In genomic region chr2:43406643-43407042, GRCh38 we compare ENCODE assay signal across 32 cellular contexts.
DNase-seq lines count a peak whose midpoint lies in the region; TF ChIP-seq lines count a peak whose summit lies in the region.
"Had no signal": no experiment of that assay in that cellular context is flagged by ENCODE, and none has a peak within 500 bp of the region (broad histone marks: within the 10 kb centered on the region; RNA-seq: fewer than 3 reads in every experiment).

No MANE protein-coding gene starts in this region.

- peak overlapping the region; percentile 16; the same call in 1 of the 2 replicates for H3K27ac ChIP-seq in Karpas-422 (ENCODE audit: low read length)
- peak overlapping the region; percentile 34 to 71 for H3K27ac ChIP-seq in esophagus (ENCODE audit: low read depth in 2 of 2, low read length in 1 of 2)
- H3K27ac ChIP-seq: BLaER1, gastrocnemius medialis, GM23248, hepatocyte, parathyroid adenoma, SJSA1, upper lobe of left lung had no signal

- H3K36me3 Mint-ChIP-seq in CD14-positive monocyte (peaks cover 10% of the 10 kb centered on the region in 2 donors), nephron (ENCODE audit: low read depth) (no peaks in the 10 kb centered on the region)
- H3K36me3 Mint-ChIP-seq: activated naive CD4-positive, alpha-beta T cell treated with anti-CD3 and anti-CD28 coated beads, Interleukin-2, amount 50 U/mL, for 24 hours; natural killer cell treated with Interleukin-12 subunit alpha and Interleukin-12 subunit beta and Interleukin-15 and Interleukin-18, amount 100 ng/mL, for 72 hours; stimulated activated effector memory CD8-positive, alpha-beta T cell treated with anti-CD3 and anti-CD28 coated beads, Interleukin-12 subunit alpha, Interleukin-12 subunit beta, amount 100 ng/mL, for 72 hours had no signal

- H3K36me3 ChIP-seq in Karpas-422 (ENCODE audit: insufficient read depth, low read length): no peaks in the 10 kb centered on the region
- no peaks in the 10 kb centered on the region for H3K36me3 ChIP-seq in esophagus (ENCODE audit: control insufficient read depth in 2 of 2, insufficient read depth in 2 of 2, low read length in 1 of 2)
- H3K36me3 ChIP-seq: BLaER1, gastrocnemius medialis, SJSA1, upper lobe of left lung had no signal

- H3K9me2 ChIP-seq in Karpas-422 (replicated peaks; ENCODE audit: insufficient read depth, low read length): no peaks in the 10 kb centered on the region

- peaks cover 67% of the 10 kb centered on the region for H3K4me1 Mint-ChIP-seq in CD14-positive monocyte
- H3K4me1 Mint-ChIP-seq in nephron: peaks cover 42% of the 10 kb centered on the region
- H3K4me1 Mint-ChIP-seq: activated naive CD4-positive, alpha-beta T cell treated with anti-CD3 and anti-CD28 coated beads, Interleukin-2, amount 50 U/mL, for 24 hours had no signal

- H4K20me1 ChIP-seq in Karpas-422 (ENCODE audit: insufficient read depth, low read depth, low read length): no peaks in the 10 kb centered on the region
- H4K20me1 ChIP-seq: BLaER1 had no signal

- DNase-seq in CD14-positive monocyte (ENCODE audit: low spot score): no peak
- no peak for DNase-seq in Karpas-422
- DNase-seq in NCI-H1417 treated with DMSO at 0.1 percent for 48 hours (lab: John Stamatoyannopoulos, UW): no peak
- DNase-seq in kidney tubule cell (ENCODE audit: low spot score): no peak
- no peak for DNase-seq in AG08396 (ENCODE audit: low spot score)
- DNase-seq in Ammon's horn (ENCODE audit: low spot score): no peak
- DNase-seq: ACHN; activated CD4-positive, alpha-beta memory T cell treated with anti-CD3 and anti-CD28 coated beads, Interleukin-2, amount 10 ng/mL, durations not matched to agents 7 days and 5 days; activated CD8-positive, alpha-beta memory T cell treated with anti-CD3 and anti-CD28 coated beads, Interleukin-2, amount 50 U/mL, for 48 hours; COR-L47; cortex of kidney; DMS79 treated with DMSO at 0.1 percent for 48 hours; endodermal cell; gastrocnemius medialis; GM23248; immature natural killer cell; midbrain; NCI-H1105; NCI-H1930; stimulated activated CD4-positive, alpha-beta T cell treated with anti-CD3 and anti-CD28 coated beads, Interleukin-4, amount 100 ng/mL, for 1 hour; T-helper 1 cell; upper lobe of left lung had no signal

- H3K4me3 Mint-ChIP-seq in CD14-positive monocyte (no peak overlapping the region), nephron (peak overlapping the region in 2 of 3 experiments; percentile 3 to 4)
- H3K4me3 Mint-ChIP-seq: activated CD4-positive, alpha-beta memory T cell treated with anti-CD3 and anti-CD28 coated beads, Interleukin-2, amount 10 ng/mL, durations not matched to agents 7 days and 5 days; activated naive CD4-positive, alpha-beta T cell treated with anti-CD3 and anti-CD28 coated beads, Interleukin-2, amount 50 U/mL, for 24 hours; endodermal cell; IgD-negative memory B cell; immature natural killer cell; natural killer cell treated with Interleukin-12 subunit alpha and Interleukin-12 subunit beta and Interleukin-15 and Interleukin-18, amount 100 ng/mL, for 72 hours; stimulated activated effector memory CD8-positive, alpha-beta T cell treated with anti-CD3 and anti-CD28 coated beads, Interleukin-12 subunit alpha, Interleukin-12 subunit beta, amount 100 ng/mL, for 72 hours had no signal

- no peak overlapping the region for H3K4me3 ChIP-seq in Karpas-422 (ENCODE audit: low read length)
- H3K4me3 ChIP-seq in esophagus (ENCODE audit: low read depth in 1 of 2, low read length in 2 of 2): no peak overlapping the region
- H3K4me3 ChIP-seq: BLaER1, gastrocnemius medialis, GM23248, hepatocyte, SJSA1, upper lobe of left lung had no signal

- H3K27me3 Mint-ChIP-seq in CD14-positive monocyte (ENCODE audit: low read depth in 3 of 3): no peaks in the 10 kb centered on the region
- no peaks in the 10 kb centered on the region for H3K27me3 Mint-ChIP-seq in nephron (ENCODE audit: low read depth)
- H3K27me3 Mint-ChIP-seq: activated CD4-positive, alpha-beta memory T cell treated with anti-CD3 and anti-CD28 coated beads, Interleukin-2, amount 10 ng/mL, durations not matched to agents 7 days and 5 days; activated naive CD4-positive, alpha-beta T cell treated with anti-CD3 and anti-CD28 coated beads, Interleukin-2, amount 50 U/mL, for 24 hours; IgD-negative memory B cell; natural killer cell treated with Interleukin-12 subunit alpha and Interleukin-12 subunit beta and Interleukin-15 and Interleukin-18, amount 100 ng/mL, for 72 hours had no signal

- H3K9me3 ChIP-seq in Karpas-422 (ENCODE audit: low read length) (no peaks in the 10 kb centered on the region), esophagus (ENCODE audit: control insufficient read depth in 2 of 2, insufficient read depth in 1 of 2, low read depth in 1 of 2, low read length in 1 of 2) (no peaks in the 10 kb centered on the region)
- H3K9me3 ChIP-seq: BLaER1, gastrocnemius medialis, SJSA1, upper lobe of left lung had no signal

- H3K79me2 ChIP-seq in Karpas-422 (ENCODE audit: low read length): no peaks in the 10 kb centered on the region
- H3K79me2 ChIP-seq: hepatocyte, parathyroid adenoma had no signal

- peak overlapping the region; percentile 52 for H3K4me2 ChIP-seq in Karpas-422 (ENCODE audit: low read depth, low read length, poor library complexity, severe bottlenecking)
- H3K4me2 ChIP-seq: hepatocyte had no signal

- H3K9ac ChIP-seq in Karpas-422 (ENCODE audit: low read length): no peak overlapping the region
- H3K9ac ChIP-seq: BLaER1, GM23248, parathyroid adenoma had no signal

- H3K4me1 ChIP-seq in Karpas-422 (ENCODE audit: low read length) (peaks cover 89% of the 10 kb centered on the region), esophagus (ENCODE audit: control insufficient read depth in 2 of 2, insufficient read depth in 2 of 2, low read length in 1 of 2) (peaks cover 0 to 5% of the 10 kb centered on the region in 2 donors)

- no peak overlapping the region for H2AFZ ChIP-seq in Karpas-422 (ENCODE audit: low read length)
- H2AFZ ChIP-seq: GM23248, hepatocyte, parathyroid adenoma had no signal

- H3K9me3 Mint-ChIP-seq in CD14-positive monocyte (no peaks in the 10 kb centered on the region), nephron (no peaks in the 10 kb centered on the region)
- H3K9me3 Mint-ChIP-seq: activated CD4-positive, alpha-beta memory T cell treated with anti-CD3 and anti-CD28 coated beads, Interleukin-2, amount 10 ng/mL, durations not matched to agents 7 days and 5 days; activated naive CD4-positive, alpha-beta T cell treated with anti-CD3 and anti-CD28 coated beads, Interleukin-2, amount 50 U/mL, for 24 hours; endodermal cell; IgD-negative memory B cell; immature natural killer cell; natural killer cell treated with Interleukin-12 subunit alpha and Interleukin-12 subunit beta and Interleukin-15 and Interleukin-18, amount 100 ng/mL, for 72 hours; stimulated activated effector memory CD8-positive, alpha-beta T cell treated with anti-CD3 and anti-CD28 coated beads, Interleukin-12 subunit alpha, Interleukin-12 subunit beta, amount 100 ng/mL, for 72 hours had no signal

- intact Hi-C loops in CD14-positive monocyte (cut with micrococcal nuclease): loop anchor here (10.0 kb wide), 1 partner anchor 102 kb away; no protein-coding TSS in a partner anchor

- TF ChIP-seq CTCF in CD14-positive monocyte (IDR thresholded peaks at IDR 0.05): no peak
- TF ChIP-seq CTCF in nephron (IDR thresholded peaks at IDR 0.05; ENCODE audit: unreplicated experiment in 3 of 3): no peak

- 35 to 51% methylated on average over 5 of the region's 5 CpGs for WGBS in esophagus, 2 donors

- H3K27ac Mint-ChIP-seq in CD14-positive monocyte (peak overlapping the region; percentile 76 to 98 (median 89)), nephron (peak overlapping the region; percentile 84 to 95 (median 91))
- H3K27ac Mint-ChIP-seq: activated CD4-positive, alpha-beta memory T cell treated with anti-CD3 and anti-CD28 coated beads, Interleukin-2, amount 10 ng/mL, durations not matched to agents 7 days and 5 days; activated naive CD4-positive, alpha-beta T cell treated with anti-CD3 and anti-CD28 coated beads, Interleukin-2, amount 50 U/mL, for 24 hours; endodermal cell; IgD-negative memory B cell; immature natural killer cell; natural killer cell treated with Interleukin-12 subunit alpha and Interleukin-12 subunit beta and Interleukin-15 and Interleukin-18, amount 100 ng/mL, for 72 hours; stimulated activated effector memory CD8-positive, alpha-beta T cell treated with anti-CD3 and anti-CD28 coated beads, Interleukin-12 subunit alpha, Interleukin-12 subunit beta, amount 100 ng/mL, for 72 hours had no signal

- H3K27me3 ChIP-seq in Karpas-422 (ENCODE audit: low read length) (no peaks in the 10 kb centered on the region), esophagus (ENCODE audit: control insufficient read depth in 1 of 2, insufficient read depth in 2 of 2, low read length in 2 of 2) (no peaks in the 10 kb centered on the region)
- H3K27me3 ChIP-seq: BLaER1, gastrocnemius medialis, hepatocyte, SJSA1, upper lobe of left lung had no signal

Comparison
In these comparisons a context has a peak if more than half of its experiments do, and no peak if none do; other contexts are left out.
1. H3K4me3 Mint-ChIP-seq: peak in nephron (2 of 3); none in CD14-positive monocyte (0 of 2).